In the genomic region with DNA sequence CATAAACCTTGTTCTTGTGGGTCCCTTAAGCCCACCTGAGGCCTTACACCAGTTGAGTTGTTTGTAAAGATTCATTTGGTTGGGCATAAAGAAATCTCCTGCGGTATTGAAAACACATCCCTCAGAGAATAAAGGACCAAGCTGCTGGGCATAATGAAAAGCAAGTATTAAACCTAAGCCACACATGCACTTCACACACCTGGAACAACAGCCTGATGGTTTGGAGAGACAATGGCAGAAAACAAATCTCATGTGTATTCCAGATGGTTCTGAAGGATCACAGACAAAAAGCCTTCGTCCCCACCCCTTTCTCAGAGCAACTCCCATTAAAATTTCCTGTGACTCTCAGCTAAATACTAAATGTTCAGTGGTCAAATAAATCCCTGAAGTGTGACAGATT, we compare ENCODE assay signal across 1 cellular context.
TF ChIP-seq lines count a peak whose summit lies in the region.

No MANE protein-coding gene starts in this region.

TF ChIP-seq in H1, 55 proteins besides CTCF, POLR2A, EP300 and RAD21 (continued from another document):
- TF ChIP-seq E2F6 (IDR thresholded peaks at IDR 0.05) (no peak), TAF7 (optimal IDR thresholded peaks at IDR 0.05; ENCODE audit: borderline replicate concordance, low read depth, low read length) (no peak), EZH2 (IDR thresholded peaks at IDR 0.05; ENCODE audit: low read depth, low read length, severe bottlenecking) (no peak)
